Comparison of ENCODE assay signal across 9 cellular contexts in genomic region chr11:1760351-1761109, GRCh38. TPM values are rescaled to one million over a fixed set of nuclear protein-coding genes. Genes with fewer than 3 reads are reported as not detected.
DNase-seq lines count a peak whose midpoint lies in the region; ATAC-seq, FAIRE-seq and TF ChIP-seq lines count a peak whose summit lies in the region.
"Had no signal": no experiment of that assay in that cellular context is flagged by ENCODE, and none has a peak within 500 bp of the region (broad histone marks: within the 10 kb centered on the region; RNA-seq: fewer than 3 reads in every experiment).

No MANE protein-coding gene starts in this region.

- H3K36me3 Mint-ChIP-seq in activated T-cell treated with anti-CD3 and anti-CD28 coated beads, Interleukin-2, amount 50 U/mL, for 72 hours (ENCODE audit: insufficient read depth in 2 of 2): no peaks in the 10 kb centered on the region

- H3K27me3 Mint-ChIP-seq in activated T-cell treated with anti-CD3 and anti-CD28 coated beads, Interleukin-2, amount 50 U/mL, for 72 hours (ENCODE audit: low read depth): no peaks in the 10 kb centered on the region

- H3K4me1 Mint-ChIP-seq in activated T-cell treated with anti-CD3 and anti-CD28 coated beads, Interleukin-2, amount 50 U/mL, for 72 hours (ENCODE audit: low read depth): peaks cover 56% of the 10 kb centered on the region

- no peak for ATAC-seq in RWPE2 (ENCODE audit: low read depth)
- ATAC-seq in activated T-cell treated with anti-CD3 and anti-CD28 coated beads, Interleukin-2, amount 50 U/mL, for 72 hours (replicated peaks in 1 of 2): no peak

- DNase-seq in AG10803 (ENCODE audit: low read depth) (peak; percentile 55), RWPE2 (ENCODE audit: low spot score) (no peak), frontal cortex (ENCODE audit: low spot score in 2 of 2) (peak; percentile 80 to 83), urothelium cell line (ENCODE audit: low spot score) (no peak), SW480 (ENCODE audit: low spot score) (no peak)
- no peak for DNase-seq in activated T-cell treated with anti-CD3 and anti-CD28 coated beads, Interleukin-2, amount 50 U/mL, for 72 hours
- no peak for DNase-seq in stimulated activated CD4-positive, alpha-beta T cell treated with anti-CD3 and anti-CD28 coated beads, Interleukin-15, amount 100 ng/mL, for 24 hours
- DNase-seq: cortex of kidney had no signal

- H3K36me3 ChIP-seq in RWPE2 (ENCODE audit: low read depth) (peaks cover 65% of the 10 kb centered on the region), neutrophil (peaks cover 55% of the 10 kb centered on the region)

- H3K27ac ChIP-seq in RWPE2 (ENCODE audit: poor library complexity, severe bottlenecking) (peak overlapping the region; percentile 6), neutrophil (peak overlapping the region; percentile 98)

- H3K4me3 ChIP-seq in AG10803 (ENCODE audit: low read length) (no peak overlapping the region), RWPE2 (ENCODE audit: severe bottlenecking) (no peak overlapping the region), neutrophil (ENCODE audit: low read depth in 1 of 2, low read length in 1 of 2) (peak overlapping the region; percentile 85 to 99)

- H3K27me3 ChIP-seq in RWPE2 (ENCODE audit: insufficient read depth, poor library complexity, severe bottlenecking) (no peaks in the 10 kb centered on the region), neutrophil (no peaks in the 10 kb centered on the region)

- H3K9me3 ChIP-seq in RWPE2 (ENCODE audit: severe bottlenecking): no peaks in the 10 kb centered on the region
- no peaks in the 10 kb centered on the region for H3K9me3 ChIP-seq in neutrophil

- H3K27ac Mint-ChIP-seq in activated T-cell treated with anti-CD3 and anti-CD28 coated beads, Interleukin-2, amount 50 U/mL, for 72 hours: no peak overlapping the region

- TF ChIP-seq CTCF in AG10803 (conservative IDR thresholded peaks at IDR 0.05; ENCODE audit: low read length): no peak
- no peak for TF ChIP-seq CTCF in RWPE2 (IDR thresholded peaks at IDR 0.05; ENCODE audit: poor library complexity, severe bottlenecking)
- peak; percentile 26 for TF ChIP-seq CTCF in neutrophil (IDR thresholded peaks at IDR 0.05)

- H3K4me1 ChIP-seq in RWPE2 (ENCODE audit: insufficient read depth, poor library complexity, severe bottlenecking) (peaks cover 9% of the 10 kb centered on the region), neutrophil (ENCODE audit: control insufficient read depth in 1 of 2, insufficient read depth in 1 of 2, low read depth in 1 of 2, low read length in 1 of 2) (peaks cover 87 to 91% of the 10 kb centered on the region in 2 experiments)

- H3K9me3 Mint-ChIP-seq in activated T-cell treated with anti-CD3 and anti-CD28 coated beads, Interleukin-2, amount 50 U/mL, for 72 hours: no peaks in the 10 kb centered on the region

- H3K4me3 Mint-ChIP-seq in activated T-cell treated with anti-CD3 and anti-CD28 coated beads, Interleukin-2, amount 50 U/mL, for 72 hours: no peak overlapping the region

- FAIRE-seq in frontal cortex (lab: Jason Lieb, UNC): no peak
- FAIRE-seq in urothelium cell line (lab: Jason Lieb, UNC): no peak

RNA-seq across cellular contexts. Expression of gene CTSD, which starts 3.2 kb away (rescaled TPM):
- total RNA-seq in frontal cortex: 22.0 TPM
- 10 to 100 TPM; 56.2 to 66.9 TPM for total RNA-seq in activated T-cell treated with anti-CD3 and anti-CD28 coated beads, Interleukin-2, amount 50 U/mL, for 72 hours

RNA-seq across cellular contexts. Expression of gene IFITM10, which starts 10.1 kb away (rescaled TPM):
- total RNA-seq in frontal cortex: 0.41 TPM
- 1 to 10 TPM in 1 of 2 donors, under 1 TPM in 1; 0.91 to 1.5 TPM for total RNA-seq in activated T-cell treated with anti-CD3 and anti-CD28 coated beads, Interleukin-2, amount 50 U/mL, for 72 hours

Comparison
In these comparisons a context has a peak if more than half of its experiments do, and no peak if none do; other contexts are left out.
1. DNase-seq: peak in AG10803 (single experiment) and frontal cortex (2 of 2); none in RWPE2 (single experiment), urothelium cell line (single experiment), SW480 (single experiment), activated T-cell treated with anti-CD3 and anti-CD28 coated beads, Interleukin-2, amount 50 U/mL, for 72 hours (0 of 2) and stimulated activated CD4-positive, alpha-beta T cell treated with anti-CD3 and anti-CD28 coated beads, Interleukin-15, amount 100 ng/mL, for 24 hours (single experiment).
2. H3K4me3 ChIP-seq: peak in neutrophil (2 of 2); none in AG10803 (single experiment) and RWPE2 (single experiment).